In the genomic region with DNA sequence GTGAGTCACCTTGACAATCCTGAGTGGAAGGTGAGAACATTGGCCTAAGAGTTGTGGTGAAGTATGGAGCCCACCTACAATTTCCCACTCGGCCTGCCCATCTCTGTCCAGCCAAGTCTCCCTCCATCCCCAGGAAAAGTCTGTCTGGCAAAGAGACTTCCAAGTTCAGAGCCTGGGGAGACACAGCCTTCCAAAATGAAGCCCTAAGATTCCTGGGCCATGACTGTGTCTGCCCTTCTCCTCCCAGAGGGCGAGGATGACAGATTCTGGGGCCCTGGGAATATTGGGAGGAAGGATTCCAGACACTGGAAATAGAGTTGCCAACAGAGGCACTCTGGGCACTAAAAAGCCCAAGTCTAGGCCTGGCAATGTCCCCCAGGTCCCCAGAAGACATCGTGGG, we compare ENCODE assay signal across 15 cellular contexts.
A peak's percentile ranks its signal among the peaks of the same experiment; 100 is the strongest.
DNase-seq lines count a peak whose midpoint lies in the region; ATAC-seq, FAIRE-seq and TF ChIP-seq lines count a peak whose summit lies in the region.
"Had no signal": no experiment of that assay in that cellular context is flagged by ENCODE, and none has a peak within 500 bp of the region (broad histone marks: within the 10 kb centered on the region; RNA-seq: fewer than 3 reads in every experiment).

No MANE protein-coding gene starts in this region.

- TF ChIP-seq POLR2A in A549 (IDR thresholded peaks at IDR 0.05; ENCODE audit: low read length) = no peak

- H3K4me3 Mint-ChIP-seq in activated CD4-positive, alpha-beta T cell treated with anti-CD3 and anti-CD28 coated beads, Interleukin-2, amount 10 ng/mL, durations not matched to agents 7 days and 5 days = no peak overlapping the region

- peaks cover 0 to 2% of the 10 kb centered on the region in 2 donors for H3K27me3 ChIP-seq in mucosa of rectum (ENCODE audit: control insufficient read depth in 2 of 2, insufficient read depth in 2 of 2, low read length in 2 of 2)

- H3K27me3 Mint-ChIP-seq in activated CD4-positive, alpha-beta T cell treated with anti-CD3 and anti-CD28 coated beads, Interleukin-2, amount 10 ng/mL, durations not matched to agents 7 days and 5 days = peaks cover 4% of the 10 kb centered on the region

- H3K4me3 ChIP-seq in A549 (peak overlapping the region; percentile 15; the same call in 1 of the 3 replicates), mucosa of rectum (ENCODE audit: low read length in 2 of 2) (no peak overlapping the region)
- H3K4me3 ChIP-seq: GM12878, mucosa of descending colon had no signal

- no peaks in the 10 kb centered on the region for H3K36me3 ChIP-seq in mucosa of rectum (ENCODE audit: control insufficient read depth in 2 of 2, insufficient read depth in 2 of 2, low read length in 2 of 2)

- H3K27ac Mint-ChIP-seq in activated CD4-positive, alpha-beta T cell treated with anti-CD3 and anti-CD28 coated beads, Interleukin-2, amount 10 ng/mL, durations not matched to agents 7 days and 5 days = no peak overlapping the region

- 30% methylated on average over 3 of the region's 3 CpGs for WGBS in A549 (ENCODE audit: missing lambda C conversion rate)

- peak overlapping the region; percentile 56 for H3K4me2 ChIP-seq in A549

- DNase-seq in A549 (ENCODE audit: low read depth in 1 of 2, low spot score in 1 of 2) (peak; percentile 40 to 72), NCI-H226 (peak; percentile 82), dedifferentiated amniotic fluid mesenchymal stem cell (ENCODE audit: extremely low spot score) (peak; percentile 56), NCI-H1092 treated with DMSO at 0.1 percent for 48 hours (lab: John Stamatoyannopoulos, UW) (no peak), NCI-H446 (lab: John Stamatoyannopoulos, UW) (no peak)
- DNase-seq in central memory CD4-positive, alpha-beta T cell = no peak
- DNase-seq in activated CD4-positive, alpha-beta T cell treated with anti-CD3 and anti-CD28 coated beads, Interleukin-2, amount 10 ng/mL, durations not matched to agents 7 days and 5 days = no peak
- DNase-seq: activated effector memory CD4-positive, alpha-beta T cell treated with anti-CD3 and anti-CD28 coated beads, Interleukin-2, amount 50 U/mL, for 16 hours; AML-193; NCI-H1048; stimulated activated CD4-positive, alpha-beta T cell treated with anti-CD3 and anti-CD28 coated beads, Interleukin-2, amount 100 ng/mL, for 48 hours had no signal

- peaks cover 11% of the 10 kb centered on the region for H3K9me3 Mint-ChIP-seq in activated CD4-positive, alpha-beta T cell treated with anti-CD3 and anti-CD28 coated beads, Interleukin-2, amount 10 ng/mL, durations not matched to agents 7 days and 5 days

- no peak for TF ChIP-seq EP300 in A549 (IDR thresholded peaks at IDR 0.05)

- POLR2A ChIA-PET in A549 (lab: Yijun Ruan, JAX) = interaction anchor here (0.6 kb wide), 2 partner anchors 19 to 30 kb away, joined by 3 read pairs; no protein-coding TSS in a partner anchor
- POLR2A ChIA-PET in activated CD4-positive, alpha-beta T cell treated with anti-CD3 and anti-CD28 coated beads, Interleukin-2, amount 10 ng/mL, durations not matched to agents 7 days and 5 days (lab: Charles Lee) = no interaction called here

- peaks cover 2% of the 10 kb centered on the region for H3K4me1 Mint-ChIP-seq in activated CD4-positive, alpha-beta T cell treated with anti-CD3 and anti-CD28 coated beads, Interleukin-2, amount 10 ng/mL, durations not matched to agents 7 days and 5 days

- peaks cover 22% of the 10 kb centered on the region for H3K9me3 ChIP-seq in A549
- no peaks in the 10 kb centered on the region for H3K9me3 ChIP-seq in mucosa of rectum (ENCODE audit: control insufficient read depth in 2 of 2, low read length in 2 of 2)
- H3K9me3 ChIP-seq: mucosa of descending colon had no signal

- H3K9ac ChIP-seq in mucosa of rectum (ENCODE audit: low read depth in 1 of 2, low read length in 2 of 2) = no peak overlapping the region

- peak; percentile 68 to 70 for ATAC-seq in A549

- H3K36me3 Mint-ChIP-seq in activated CD4-positive, alpha-beta T cell treated with anti-CD3 and anti-CD28 coated beads, Interleukin-2, amount 10 ng/mL, durations not matched to agents 7 days and 5 days (ENCODE audit: low read depth) = peaks cover 2% of the 10 kb centered on the region

- no peak for TF ChIP-seq CTCF in A549 (IDR thresholded peaks at IDR 0.05)

- TF ChIP-seq RAD21 in A549 (conservative IDR thresholded peaks at IDR 0.05 in 1 of 2, IDR thresholded peaks at IDR 0.05 in 1 of 2) = no peak

- peak overlapping the region; percentile 92 to 96 for H3K27ac ChIP-seq in A549
- H3K27ac ChIP-seq in mucosa of rectum (ENCODE audit: low read depth in 2 of 2, low read length in 2 of 2) = peak overlapping the region; percentile 16 to 48
- H3K27ac ChIP-seq: VCaP had no signal

- no peak for FAIRE-seq in A549 (lab: Jason Lieb, UNC)
- FAIRE-seq: GM12878 had no signal

- H3K4me1 ChIP-seq in A549 (peaks cover 42% of the 10 kb centered on the region), mucosa of rectum (ENCODE audit: control insufficient read depth in 2 of 2, insufficient read depth in 2 of 2, low read length in 2 of 2) (no peaks in the 10 kb centered on the region)

- CTCF ChIA-PET in A549 (lab: Yijun Ruan, JAX) = interaction anchor here (1.1 to 15.4 kb wide), 5 partner anchors 19 to 384 kb away, joined by 4 to 171 read pairs (median 11); no protein-coding TSS in a partner anchor
- CTCF ChIA-PET in activated CD4-positive, alpha-beta T cell treated with anti-CD3 and anti-CD28 coated beads, Interleukin-2, amount 10 ng/mL, durations not matched to agents 7 days and 5 days (lab: Charles Lee) = no interaction called here

TF ChIP-seq in A549, 52 proteins besides CTCF, POLR2A, EP300 and RAD21:
- TF ChIP-seq CEBPB (IDR thresholded peaks at IDR 0.05) (no peak), HOXB5 (CRISPR knock-in tag; IDR thresholded peaks at IDR 0.05) (0 out of 2 replicates have a peak, but pooled peaks have one; percentile 29), HOXB13 (CRISPR knock-in tag; IDR thresholded peaks at IDR 0.05; ENCODE audit: low read depth) (peak; percentile 33; the same call in 1 of the 2 replicates)
- TF ChIP-seq, protein P1, sequence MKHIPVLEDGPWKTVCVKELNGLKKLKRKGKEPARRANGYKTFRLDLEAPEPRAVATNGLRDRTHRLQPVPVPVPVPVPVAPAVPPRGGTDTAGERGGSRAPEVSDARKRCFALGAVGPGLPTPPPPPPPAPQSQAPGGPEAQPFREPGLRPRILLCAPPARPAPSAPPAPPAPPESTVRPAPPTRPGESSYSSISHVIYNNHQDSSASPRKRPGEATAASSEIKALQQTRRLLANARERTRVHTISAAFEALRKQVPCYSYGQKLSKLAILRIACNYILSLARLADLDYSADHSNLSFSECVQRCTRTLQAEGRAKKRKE (CRISPR knock-in tag; IDR thresholded peaks at IDR 0.05; ENCODE audit: low read depth) = peak; percentile 56; the same call in 1 of the 2 replicates
- TF ChIP-seq, protein P2, sequence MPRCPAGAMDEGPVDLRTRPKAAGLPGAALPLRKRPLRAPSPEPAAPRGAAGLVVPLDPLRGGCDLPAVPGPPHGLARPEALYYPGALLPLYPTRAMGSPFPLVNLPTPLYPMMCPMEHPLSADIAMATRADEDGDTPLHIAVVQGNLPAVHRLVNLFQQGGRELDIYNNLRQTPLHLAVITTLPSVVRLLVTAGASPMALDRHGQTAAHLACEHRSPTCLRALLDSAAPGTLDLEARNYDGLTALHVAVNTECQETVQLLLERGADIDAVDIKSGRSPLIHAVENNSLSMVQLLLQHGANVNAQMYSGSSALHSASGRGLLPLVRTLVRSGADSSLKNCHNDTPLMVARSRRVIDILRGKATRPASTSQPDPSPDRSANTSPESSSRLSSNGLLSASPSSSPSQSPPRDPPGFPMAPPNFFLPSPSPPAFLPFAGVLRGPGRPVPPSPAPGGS (IDR thresholded peaks at IDR 0.05) = no peak

Comparison
In these comparisons a context has a peak if more than half of its experiments do, and no peak if none do; other contexts are left out.
1. DNase-seq: peak in A549 (2 of 2), NCI-H226 (single experiment) and dedifferentiated amniotic fluid mesenchymal stem cell (single experiment); none in NCI-H1092 treated with DMSO at 0.1 percent for 48 hours (single experiment), central memory CD4-positive, alpha-beta T cell (single experiment), activated CD4-positive, alpha-beta T cell treated with anti-CD3 and anti-CD28 coated beads, Interleukin-2, amount 10 ng/mL, durations not matched to agents 7 days and 5 days (single experiment) and NCI-H446 (0 of 2).